In the genomic region with DNA sequence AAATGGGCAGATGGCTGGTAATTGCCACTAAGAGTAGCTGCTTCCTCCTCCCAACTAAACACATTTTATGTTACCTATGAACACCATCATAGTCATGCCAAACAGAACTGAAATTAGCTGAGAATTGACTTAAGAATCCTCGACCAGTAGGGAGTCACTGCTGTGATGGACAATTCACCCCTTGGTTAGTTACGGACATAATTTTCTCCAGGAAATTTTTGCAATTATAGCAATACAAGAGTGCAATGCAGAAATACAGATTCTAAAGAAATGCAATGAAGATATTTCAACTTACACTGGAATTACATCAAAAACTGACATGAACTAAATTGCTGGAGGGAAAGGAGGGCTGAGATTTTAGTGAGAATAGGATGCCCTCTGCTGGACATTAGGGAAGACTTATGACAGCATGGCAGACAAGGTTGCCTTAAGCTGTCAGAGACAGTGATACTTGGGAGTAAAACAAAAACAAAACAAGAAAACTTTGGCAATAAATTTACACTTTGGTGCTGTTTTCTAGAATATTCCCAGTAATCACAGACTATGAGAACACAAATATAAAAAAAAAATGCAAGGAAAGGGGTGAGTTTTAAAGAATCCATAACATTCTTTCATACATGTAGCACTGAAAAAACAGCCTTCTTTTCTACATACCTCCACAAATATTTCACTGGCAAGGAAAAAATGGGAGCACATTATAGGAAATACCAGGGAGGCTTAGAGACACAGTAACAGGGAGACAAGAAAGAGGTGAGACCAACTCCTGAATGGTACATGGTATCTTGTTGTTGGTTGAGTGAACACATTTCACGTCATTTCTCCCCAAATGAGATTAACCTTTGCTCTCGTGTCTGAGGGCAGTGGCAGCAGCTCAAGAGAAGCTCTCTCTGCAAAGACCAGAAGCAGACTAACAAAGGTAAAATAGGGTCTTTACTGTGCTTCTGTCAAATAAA, we compare ENCODE assay signal across 8 cellular contexts. TPM values are rescaled to one million over a fixed set of nuclear protein-coding genes. Genes with fewer than 3 reads are reported as not detected.
DNase-seq lines count a peak whose midpoint lies in the region; ATAC-seq and TF ChIP-seq lines count a peak whose summit lies in the region.

No MANE protein-coding gene starts in this region.

- no peak overlapping the region for H3K4me3 Mint-ChIP-seq in activated CD8-positive, alpha-beta T cell treated with anti-CD3 and anti-CD28 coated beads for 36 hours
- no peak overlapping the region for H3K4me3 Mint-ChIP-seq in glutamatergic neuron (ENCODE audit: unreplicated experiment)

- peak; percentile 66 for DNase-seq in D341Med (ENCODE audit: low spot score)
- DNase-seq in NCI-H2171 treated with DMSO at 0.1 percent for 48 hours (lab: John Stamatoyannopoulos, UW): peak; percentile 78
- peak; percentile 18 for DNase-seq in activated CD8-positive, alpha-beta T cell treated with anti-CD3 and anti-CD28 coated beads for 36 hours
- no peak for DNase-seq in glutamatergic neuron
- peak; percentile 33 for DNase-seq in pulmonary artery endothelial cell (ENCODE audit: low read depth, low spot score)
- DNase-seq in activated CD8-positive, alpha-beta memory T cell treated with anti-CD3 and anti-CD28 coated beads, Interleukin-2, amount 50 U/mL, for 4 hours: no peak

- ATAC-seq in GM18907 (IDR thresholded peaks at IDR 0.05; ENCODE audit: unreplicated experiment) (peak; percentile 69), HG03108 (IDR thresholded peaks at IDR 0.05; ENCODE audit: unreplicated experiment) (peak; percentile 4)
- peak; percentile 91 for ATAC-seq in activated CD8-positive, alpha-beta T cell treated with anti-CD3 and anti-CD28 coated beads for 36 hours

- no peaks in the 10 kb centered on the region for H3K36me3 Mint-ChIP-seq in activated CD8-positive, alpha-beta T cell treated with anti-CD3 and anti-CD28 coated beads for 36 hours (ENCODE audit: low read depth)
- H3K36me3 Mint-ChIP-seq in glutamatergic neuron (ENCODE audit: unreplicated experiment): no peaks in the 10 kb centered on the region

- POLR2A ChIA-PET in activated CD8-positive, alpha-beta T cell treated with anti-CD3 and anti-CD28 coated beads for 36 hours (lab: Charles Lee): interaction anchor here (1.1 to 1.2 kb wide), 2 partner anchors 10 to 15 kb away, joined by 3 to 4 read pairs; no protein-coding TSS in a partner anchor

- intact Hi-C loops in activated CD8-positive, alpha-beta T cell treated with anti-CD3 and anti-CD28 coated beads for 36 hours (cut with micrococcal nuclease): loop anchor here (1.0 to 5.0 kb wide), 2 partner anchors 65 to 176 kb away; no protein-coding TSS in a partner anchor

- CTCF ChIA-PET in activated CD8-positive, alpha-beta T cell treated with anti-CD3 and anti-CD28 coated beads for 36 hours (lab: Charles Lee): interaction anchor here (0.6 to 6.0 kb wide), 44 partner anchors 8 to 330 kb away, joined by 3 to 91 read pairs (median 5); a partner anchor contains a TSS

- no peaks in the 10 kb centered on the region for H3K9me3 Mint-ChIP-seq in activated CD8-positive, alpha-beta T cell treated with anti-CD3 and anti-CD28 coated beads for 36 hours
- no peaks in the 10 kb centered on the region for H3K9me3 Mint-ChIP-seq in glutamatergic neuron (ENCODE audit: unreplicated experiment)

- H3K27me3 Mint-ChIP-seq in activated CD8-positive, alpha-beta T cell treated with anti-CD3 and anti-CD28 coated beads for 36 hours: no peaks in the 10 kb centered on the region
- no peaks in the 10 kb centered on the region for H3K27me3 Mint-ChIP-seq in glutamatergic neuron (ENCODE audit: unreplicated experiment)

- H3K27ac Mint-ChIP-seq in activated CD8-positive, alpha-beta T cell treated with anti-CD3 and anti-CD28 coated beads for 36 hours: no peak overlapping the region
- H3K27ac Mint-ChIP-seq in glutamatergic neuron (ENCODE audit: unreplicated experiment): no peak overlapping the region

- TF ChIP-seq CTCF in activated CD8-positive, alpha-beta T cell treated with anti-CD3 and anti-CD28 coated beads for 36 hours (IDR thresholded peaks at IDR 0.05): peak; percentile 80
- TF ChIP-seq CTCF in glutamatergic neuron (IDR thresholded peaks at IDR 0.05; ENCODE audit: partially characterized antibody, unreplicated experiment): peak; percentile 75

- H3K4me1 Mint-ChIP-seq in activated CD8-positive, alpha-beta T cell treated with anti-CD3 and anti-CD28 coated beads for 36 hours (ENCODE audit: low read depth): no peaks in the 10 kb centered on the region
- H3K4me1 Mint-ChIP-seq in glutamatergic neuron (ENCODE audit: low read depth, unreplicated experiment): peaks cover 7% of the 10 kb centered on the region

RNA-seq across cellular contexts. Expression of a gene that starts 11.2 kb away (rescaled TPM):
- total RNA-seq in activated CD8-positive, alpha-beta T cell treated with anti-CD3 and anti-CD28 coated beads for 36 hours: 10 to 100 TPM; 49.7 to 54.0 TPM
- total RNA-seq in glutamatergic neuron (ENCODE audit: unreplicated experiment) (66.3 TPM), pulmonary artery endothelial cell (40.6 and 49.7 TPM in 2 replicates)

Comparison
In these comparisons a context has a peak if more than half of its experiments do, and no peak if none do; other contexts are left out.
1. DNase-seq: peak in D341Med (single experiment), NCI-H2171 treated with DMSO at 0.1 percent for 48 hours (single experiment), activated CD8-positive, alpha-beta T cell treated with anti-CD3 and anti-CD28 coated beads for 36 hours (single experiment) and pulmonary artery endothelial cell (single experiment); none in glutamatergic neuron (single experiment) and activated CD8-positive, alpha-beta memory T cell treated with anti-CD3 and anti-CD28 coated beads, Interleukin-2, amount 50 U/mL, for 4 hours (single experiment).
2. ATAC-seq: peak in every context shown above with its lines; median percentile 91 in activated CD8-positive, alpha-beta T cell treated with anti-CD3 and anti-CD28 coated beads for 36 hours; 69 in GM18907; 4 in HG03108.